ENCODE assay signal across 1 cellular context in the genomic region with DNA sequence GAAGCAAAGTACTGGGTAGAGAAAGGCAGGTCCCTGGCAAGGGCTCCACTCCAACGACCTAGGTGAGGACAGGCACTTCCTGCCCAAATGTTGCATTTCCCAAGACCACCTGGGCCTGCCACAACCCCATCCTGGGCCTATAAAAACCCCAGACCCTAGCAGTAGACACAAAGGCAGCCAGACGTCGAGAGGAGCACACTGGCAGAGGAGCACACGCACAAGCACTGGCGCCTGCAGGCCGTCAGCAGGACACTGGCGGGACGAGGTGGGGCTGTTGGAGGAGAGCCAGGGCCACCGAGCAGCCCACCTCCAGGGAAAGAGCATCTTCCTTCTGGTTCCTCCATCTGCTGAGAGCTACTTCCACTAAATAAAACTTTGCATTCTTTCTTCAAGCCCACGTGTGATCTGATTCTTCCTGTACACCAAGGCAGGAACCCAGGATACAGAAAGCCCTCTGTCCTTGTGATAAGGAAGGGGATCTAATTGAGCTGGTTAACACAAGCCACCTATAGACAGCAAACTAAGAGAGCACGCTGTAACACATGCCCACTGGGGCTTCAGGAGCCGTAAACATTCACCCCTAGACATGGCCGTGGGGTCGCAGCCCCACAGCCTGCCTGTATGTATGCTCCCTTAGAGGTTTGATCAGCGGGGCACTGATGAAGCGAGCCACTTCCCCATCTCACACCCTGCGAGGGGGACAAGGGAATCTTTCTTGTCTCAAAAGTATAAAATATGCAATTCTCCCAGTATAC.
TF ChIP-seq lines count a peak whose summit lies in the region.

No MANE protein-coding gene starts in this region.

TF ChIP-seq in SK-N-SH, 30 proteins besides CTCF, POLR2A, EP300 and RAD21 (continued from another document):
- TF ChIP-seq, protein P1, sequence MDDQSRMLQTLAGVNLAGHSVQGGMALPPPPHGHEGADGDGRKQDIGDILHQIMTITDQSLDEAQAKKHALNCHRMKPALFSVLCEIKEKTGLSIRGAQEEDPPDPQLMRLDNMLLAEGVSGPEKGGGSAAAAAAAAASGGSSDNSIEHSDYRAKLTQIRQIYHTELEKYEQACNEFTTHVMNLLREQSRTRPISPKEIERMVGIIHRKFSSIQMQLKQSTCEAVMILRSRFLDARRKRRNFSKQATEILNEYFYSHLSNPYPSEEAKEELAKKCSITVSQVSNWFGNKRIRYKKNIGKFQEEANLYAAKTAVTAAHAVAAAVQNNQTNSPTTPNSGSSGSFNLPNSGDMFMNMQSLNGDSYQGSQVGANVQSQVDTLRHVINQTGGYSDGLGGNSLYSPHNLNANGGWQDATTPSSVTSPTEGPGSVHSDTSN (IDR thresholded peaks at IDR 0.05), result no peak
- TF ChIP-seq, protein P2, sequence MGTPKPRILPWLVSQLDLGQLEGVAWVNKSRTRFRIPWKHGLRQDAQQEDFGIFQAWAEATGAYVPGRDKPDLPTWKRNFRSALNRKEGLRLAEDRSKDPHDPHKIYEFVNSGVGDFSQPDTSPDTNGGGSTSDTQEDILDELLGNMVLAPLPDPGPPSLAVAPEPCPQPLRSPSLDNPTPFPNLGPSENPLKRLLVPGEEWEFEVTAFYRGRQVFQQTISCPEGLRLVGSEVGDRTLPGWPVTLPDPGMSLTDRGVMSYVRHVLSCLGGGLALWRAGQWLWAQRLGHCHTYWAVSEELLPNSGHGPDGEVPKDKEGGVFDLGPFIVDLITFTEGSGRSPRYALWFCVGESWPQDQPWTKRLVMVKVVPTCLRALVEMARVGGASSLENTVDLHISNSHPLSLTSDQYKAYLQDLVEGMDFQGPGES (IDR thresholded peaks at IDR 0.05; ENCODE audit: low read depth, low read length), result no peak
- no peak; the same call in 1 of the 2 replicates for TF ChIP-seq FOSL2 (IDR thresholded peaks at IDR 0.05; ENCODE audit: borderline replicate concordance, low read depth)
- no peak for TF ChIP-seq SMC3 (IDR thresholded peaks at IDR 0.05; ENCODE audit: low read depth, low read length)
- no peak for TF ChIP-seq TEAD4 (IDR thresholded peaks at IDR 0.05; ENCODE audit: borderline replicate concordance, insufficient read depth)
